Comparison of ENCODE assay signal across 1 cellular context in genomic region chr1:111214086-111214801, GRCh38.
TF ChIP-seq lines count a peak whose summit lies in the region.

No MANE protein-coding gene starts in this region.

TF ChIP-seq in GM23338, 12 proteins besides CTCF, POLR2A, EP300 and RAD21 (continued from another document):
- TF ChIP-seq ETS1 (IDR thresholded peaks at IDR 0.05) (no peak), EZH2 (IDR thresholded peaks at IDR 0.05; ENCODE audit: low read depth, unreplicated experiment) (no peak), ZNF462 (CRISPR knock-in tag; IDR thresholded peaks at IDR 0.05) (no peak), STAT1 (IDR thresholded peaks at IDR 0.05; ENCODE audit: unreplicated experiment) (no peak)
